In the genomic region with DNA sequence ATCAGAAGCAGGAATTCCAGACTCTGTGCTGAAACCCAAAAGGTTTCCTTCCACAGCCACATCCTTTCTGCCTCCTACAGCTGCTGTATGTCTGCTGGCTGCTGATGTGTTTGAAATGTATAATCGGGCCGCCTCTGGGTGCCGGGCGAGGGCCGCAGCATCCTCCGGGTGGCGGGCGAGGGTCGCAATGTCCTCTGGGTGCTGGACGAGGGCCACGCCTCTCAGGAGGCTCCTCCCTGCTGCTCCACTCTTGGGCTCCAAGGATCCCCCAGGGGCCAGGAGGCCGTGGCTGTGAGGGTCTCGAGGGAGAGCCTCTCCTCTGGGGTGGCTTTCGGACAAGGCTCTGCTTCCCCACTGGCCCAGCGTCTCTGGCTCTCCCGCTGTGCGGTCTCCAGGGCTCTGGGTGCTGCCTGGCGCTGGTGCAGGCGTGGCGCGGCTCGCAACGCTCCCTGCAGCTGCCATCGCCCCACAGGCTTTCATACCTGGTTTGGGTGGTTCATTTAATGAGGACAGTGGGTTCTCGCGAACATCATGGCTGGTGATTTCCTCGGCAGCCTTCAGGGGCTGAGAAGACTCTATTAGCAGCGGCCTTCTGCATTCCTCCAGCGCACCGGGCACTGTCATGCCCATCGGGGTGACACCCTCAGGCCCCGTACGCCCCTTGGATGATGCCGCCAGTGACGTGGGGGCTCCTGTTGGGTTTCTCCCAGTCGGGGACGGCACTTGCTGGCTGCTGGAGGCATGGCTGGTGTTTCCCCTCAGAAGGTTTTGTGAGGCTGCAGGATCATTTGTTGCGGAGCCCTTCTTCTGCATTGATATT, we compare ENCODE assay signal across 17 cellular contexts. TPM values are rescaled to one million over a fixed set of nuclear protein-coding genes. Genes with fewer than 3 reads are reported as not detected.
DNase-seq lines count a peak whose midpoint lies in the region; TF ChIP-seq lines count a peak whose summit lies in the region.
"Had no signal": no experiment of that assay in that cellular context is flagged by ENCODE, and none has a peak within 500 bp of the region (broad histone marks: within the 10 kb centered on the region; RNA-seq: fewer than 3 reads in every experiment).

No MANE protein-coding gene starts in this region.

- H3K9me2 ChIP-seq in Karpas-422 (replicated peaks; ENCODE audit: insufficient read depth, low read length), result no peaks in the 10 kb centered on the region

- peaks cover 4% of the 10 kb centered on the region for H3K27me3 Mint-ChIP-seq in neural progenitor cell (ENCODE audit: insufficient read depth, low read depth)
- no peaks in the 10 kb centered on the region for H3K27me3 Mint-ChIP-seq in activated T-helper 2 cell treated with anti-CD3 and anti-CD28 coated beads, Interferon-gamma antibody, Interleukin-2, Interleukin-4, amounts not matched to agents 10 μg/mL and 5 μg/mL and 100 μg/mL, durations not matched to agents 14 hours and 24 hours and 36 hours (ENCODE audit: low read depth)

- H3K36me3 ChIP-seq in Karpas-422 (ENCODE audit: insufficient read depth, low read length) (no peaks in the 10 kb centered on the region), neural progenitor cell (no peaks in the 10 kb centered on the region)

- H3F3A ChIP-seq in neural progenitor cell (ENCODE audit: low read depth), result no peaks in the 10 kb centered on the region

- intact Hi-C loops in activated T-helper 2 cell treated with anti-CD3 and anti-CD28 coated beads, Interferon-gamma antibody, Interleukin-2, Interleukin-4, amounts not matched to agents 10 μg/mL and 5 μg/mL and 100 μg/mL, durations not matched to agents 14 hours and 24 hours and 36 hours (cut with micrococcal nuclease), result no loop called here

- peak overlapping the region; percentile 79 for H3K27ac Mint-ChIP-seq in neural progenitor cell
- H3K27ac Mint-ChIP-seq in activated T-helper 2 cell treated with anti-CD3 and anti-CD28 coated beads, Interferon-gamma antibody, Interleukin-2, Interleukin-4, amounts not matched to agents 10 μg/mL and 5 μg/mL and 100 μg/mL, durations not matched to agents 14 hours and 24 hours and 36 hours, result no peak overlapping the region

- H3K4me1 Mint-ChIP-seq in neural progenitor cell, result peaks cover 22% of the 10 kb centered on the region
- H3K4me1 Mint-ChIP-seq in activated T-helper 2 cell treated with anti-CD3 and anti-CD28 coated beads, Interferon-gamma antibody, Interleukin-2, Interleukin-4, amounts not matched to agents 10 μg/mL and 5 μg/mL and 100 μg/mL, durations not matched to agents 14 hours and 24 hours and 36 hours (ENCODE audit: low read depth), result no peaks in the 10 kb centered on the region

- H3K36me3 Mint-ChIP-seq in neural progenitor cell, result no peaks in the 10 kb centered on the region
- H3K36me3 Mint-ChIP-seq in activated T-helper 2 cell treated with anti-CD3 and anti-CD28 coated beads, Interferon-gamma antibody, Interleukin-2, Interleukin-4, amounts not matched to agents 10 μg/mL and 5 μg/mL and 100 μg/mL, durations not matched to agents 14 hours and 24 hours and 36 hours (ENCODE audit: low read depth), result no peaks in the 10 kb centered on the region

- no peak overlapping the region for H3K4me3 Mint-ChIP-seq in neural progenitor cell
- no peak overlapping the region for H3K4me3 Mint-ChIP-seq in activated T-helper 2 cell treated with anti-CD3 and anti-CD28 coated beads, Interferon-gamma antibody, Interleukin-2, Interleukin-4, amounts not matched to agents 10 μg/mL and 5 μg/mL and 100 μg/mL, durations not matched to agents 14 hours and 24 hours and 36 hours (ENCODE audit: low read depth)

- H4K20me1 ChIP-seq in Karpas-422 (ENCODE audit: insufficient read depth, low read depth, low read length) (no peaks in the 10 kb centered on the region), neural progenitor cell (ENCODE audit: low read depth) (no peaks in the 10 kb centered on the region)

- H3K4me3 ChIP-seq in Karpas-422 (ENCODE audit: low read length) (peak overlapping the region; percentile 27; the same call in 1 of the 2 replicates), neural progenitor cell (no peak overlapping the region), foreskin fibroblast (ENCODE audit: low read depth in 1 of 2, low read length in 2 of 2) (no peak overlapping the region)
- H3K4me3 ChIP-seq: A549, body of pancreas, dorsolateral prefrontal cortex, SJSA1 had no signal

- H3K27me3 ChIP-seq in Karpas-422 (ENCODE audit: low read length) (no peaks in the 10 kb centered on the region), neural progenitor cell (no peaks in the 10 kb centered on the region)
- H3K27me3 ChIP-seq: body of pancreas, SJSA1 had no signal

- H3K27ac ChIP-seq in Karpas-422 (ENCODE audit: low read length) (no peak overlapping the region), neural progenitor cell (no peak overlapping the region)
- H3K27ac ChIP-seq: A549, body of pancreas, dorsolateral prefrontal cortex, SJSA1 had no signal

- H3K4me2 ChIP-seq in Karpas-422 (ENCODE audit: low read depth, low read length, poor library complexity, severe bottlenecking) (peak overlapping the region; percentile 40), neural progenitor cell (no peak overlapping the region)
- H3K4me2 ChIP-seq: A549 had no signal

- H3K9ac ChIP-seq in Karpas-422 (ENCODE audit: low read length) (peak overlapping the region; percentile 30; the same call in 1 of the 2 replicates), neural progenitor cell (no peak overlapping the region)

- H3K79me2 ChIP-seq in Karpas-422 (ENCODE audit: low read length) (no peaks in the 10 kb centered on the region), neural progenitor cell (ENCODE audit: low read depth) (no peaks in the 10 kb centered on the region)

- DNase-seq in NCI-H1694 treated with DMSO at 0.1 percent for 48 hours (lab: John Stamatoyannopoulos, UW), result peak; percentile 26
- DNase-seq in NCI-H1694 (lab: John Stamatoyannopoulos, UW), result no peak
- DNase-seq in Karpas-422, result no peak
- DNase-seq in SHP77 treated with DMSO at 0.1 percent for 48 hours (lab: John Stamatoyannopoulos, UW), result peak; percentile 83
- no peak for DNase-seq in neural progenitor cell (ENCODE audit: low spot score)
- no peak for DNase-seq in foreskin fibroblast
- DNase-seq in HCEC 1CT, result no peak
- DNase-seq in activated T-helper 2 cell treated with anti-CD3 and anti-CD28 coated beads, Interferon-gamma antibody, Interleukin-2, Interleukin-4, amounts not matched to agents 10 μg/mL and 5 μg/mL and 100 μg/mL, durations not matched to agents 14 hours and 24 hours and 36 hours (ENCODE audit: low spot score), result no peak
- DNase-seq: activated CD8-positive, alpha-beta memory T cell treated with anti-CD3 and anti-CD28 coated beads for 24 hours; body of pancreas; IMR-90; NCI-H1048; NCI-H748 treated with DMSO at 0.1 percent for 48 hours; stimulated activated CD4-positive, alpha-beta T cell treated with anti-CD3 and anti-CD28 coated beads, Interleukin-4, amount 100 ng/mL, for 24 hours had no signal

- TF ChIP-seq CTCF in neural progenitor cell (IDR thresholded peaks at IDR 0.05) (no peak), foreskin fibroblast (IDR thresholded peaks at IDR 0.05; ENCODE audit: low read depth, low read length) (no peak)

- no peaks in the 10 kb centered on the region for H3K9me3 Mint-ChIP-seq in neural progenitor cell
- H3K9me3 Mint-ChIP-seq in activated T-helper 2 cell treated with anti-CD3 and anti-CD28 coated beads, Interferon-gamma antibody, Interleukin-2, Interleukin-4, amounts not matched to agents 10 μg/mL and 5 μg/mL and 100 μg/mL, durations not matched to agents 14 hours and 24 hours and 36 hours, result no peaks in the 10 kb centered on the region

- H3K9me3 ChIP-seq in Karpas-422 (ENCODE audit: low read length) (no peaks in the 10 kb centered on the region), neural progenitor cell (ENCODE audit: low read depth) (no peaks in the 10 kb centered on the region)
- H3K9me3 ChIP-seq: A549, body of pancreas, SJSA1 had no signal

- H2AFZ ChIP-seq in Karpas-422 (ENCODE audit: low read length) (no peak overlapping the region), neural progenitor cell (replicated peaks) (no peak overlapping the region)

- H3K4me1 ChIP-seq in Karpas-422 (ENCODE audit: low read length) (peaks cover 45% of the 10 kb centered on the region), neural progenitor cell (no peaks in the 10 kb centered on the region)
- H3K4me1 ChIP-seq: body of pancreas had no signal

RNA-seq across cellular contexts. Expression of a gene that starts 41.8 kb away (rescaled TPM):
- total RNA-seq in Karpas-422 (2014; rRNA removed; shearing (Covaris generic); ENCODE audit: low replicate concordance), result not detected in 2 replicates
- total RNA-seq in neural progenitor cell (ENCODE audit: low replicate concordance), result 14.8 and 19.3 TPM in 2 replicates
- not detected in 2 replicates for total RNA-seq in activated T-helper 2 cell treated with anti-CD3 and anti-CD28 coated beads, Interferon-gamma antibody, Interleukin-2, Interleukin-4, amounts not matched to agents 10 μg/mL and 5 μg/mL and 100 μg/mL, durations not matched to agents 14 hours and 24 hours and 36 hours

RNA-seq across cellular contexts. Expression of a gene that starts 47.6 kb away (rescaled TPM):
- total RNA-seq in Karpas-422 (2014; rRNA removed; shearing (Covaris generic); ENCODE audit: low replicate concordance), result 8.9 and 10.2 TPM in 2 replicates
- 0.22 and 0.43 TPM in 2 replicates for total RNA-seq in neural progenitor cell (ENCODE audit: low replicate concordance)
- total RNA-seq in activated T-helper 2 cell treated with anti-CD3 and anti-CD28 coated beads, Interferon-gamma antibody, Interleukin-2, Interleukin-4, amounts not matched to agents 10 μg/mL and 5 μg/mL and 100 μg/mL, durations not matched to agents 14 hours and 24 hours and 36 hours, result 0.64 TPM in 2 replicates

Comparison
In these comparisons a context has a peak if more than half of its experiments do, and no peak if none do; other contexts are left out.
1. DNase-seq: peak in NCI-H1694 treated with DMSO at 0.1 percent for 48 hours (single experiment) and SHP77 treated with DMSO at 0.1 percent for 48 hours (single experiment); none in NCI-H1694 (single experiment), Karpas-422 (single experiment), neural progenitor cell (single experiment), foreskin fibroblast (0 of 2), HCEC 1CT (single experiment) and activated T-helper 2 cell treated with anti-CD3 and anti-CD28 coated beads, Interferon-gamma antibody, Interleukin-2, Interleukin-4, amounts not matched to agents 10 μg/mL and 5 μg/mL and 100 μg/mL, durations not matched to agents 14 hours and 24 hours and 36 hours (single experiment).
2. RNA of a gene that starts 41.8 kb away (total RNA-seq): 14.8 to 19.3 TPM in neural progenitor cell; not detected in Karpas-422 and not detected in activated T-helper 2 cell treated with anti-CD3 and anti-CD28 coated beads, Interferon-gamma antibody, Interleukin-2, Interleukin-4, amounts not matched to agents 10 μg/mL and 5 μg/mL and 100 μg/mL, durations not matched to agents 14 hours and 24 hours and 36 hours; every median in the first group is over 10 times any median in the second.